Comparison of ENCODE assay signal across 1 cellular context in genomic region chr20:60882776-60883303, GRCh38.
TF ChIP-seq lines count a peak whose summit lies in the region.

No MANE protein-coding gene starts in this region.

TF ChIP-seq in GM23338, 12 proteins besides CTCF, POLR2A, EP300 and RAD21 (continued from another document):
- TF ChIP-seq ZNF462 (CRISPR knock-in tag; IDR thresholded peaks at IDR 0.05): no peak
- no peak for TF ChIP-seq EZH2phosphoT487 (IDR thresholded peaks at IDR 0.05; ENCODE audit: unreplicated experiment)
- TF ChIP-seq POLR2AphosphoS5 (IDR thresholded peaks at IDR 0.05; ENCODE audit: low read depth): no peak
- TF ChIP-seq REST (IDR thresholded peaks at IDR 0.05; ENCODE audit: unreplicated experiment): no peak
- TF ChIP-seq CREB1 (CRISPR knock-in tag; IDR thresholded peaks at IDR 0.05; ENCODE audit: low read depth): no peak
- no peak for TF ChIP-seq ZNF114 (CRISPR knock-in tag; IDR thresholded peaks at IDR 0.05)
TF ChIP-seq in GM23338: peak in this region for 0.
